30 cellular contexts compared by ENCODE assay signal in genomic region chr3:187926620-187927019, GRCh38.
DNase-seq lines count a peak whose midpoint lies in the region; ATAC-seq and TF ChIP-seq lines count a peak whose summit lies in the region.
"Had no signal": no experiment of that assay in that cellular context is flagged by ENCODE, and none has a peak within 500 bp of the region (broad histone marks: within the 10 kb centered on the region; RNA-seq: fewer than 3 reads in every experiment).

No MANE protein-coding gene starts in this region.

- H3K4me3 ChIP-seq in CD8-positive, alpha-beta memory T cell (ENCODE audit: low read length): no peak overlapping the region
- no peak overlapping the region for H3K4me3 ChIP-seq in testis
- H3K4me3 ChIP-seq: cardiac muscle cell, GM23248, ovary, spleen, tibial artery had no signal

- TF ChIP-seq CTCF in testis (IDR thresholded peaks at IDR 0.05): no peak

- POLR2A ChIA-PET in CD8-positive, alpha-beta memory T cell (lab: Charles Lee): interaction anchor here (0.9 kb wide), 1 partner anchor 8 kb away, joined by 3 read pairs; no protein-coding TSS in a partner anchor

- peaks cover 26% of the 10 kb centered on the region for H3K9me3 Mint-ChIP-seq in T-helper 1 cell treated with Interleukin-12 subunit alpha and Interleukin-12 subunit beta and Interleukin-4 antibody, amounts not matched to agents 30 μg/mL and 1 μg/mL, for 36 hours
- peaks cover 0 to 13% (median 11%) of the 10 kb centered on the region in 5 donors for H3K9me3 Mint-ChIP-seq in CD8-positive, alpha-beta memory T cell
- no peaks in the 10 kb centered on the region for H3K9me3 Mint-ChIP-seq in effector memory CD8-positive, alpha-beta T cell

- intact Hi-C loops in testis (cut with DNase I; ENCODE audit: low total_unique reads): no loop called here

- TF ChIP-seq POLR2A in testis (IDR thresholded peaks at IDR 0.05): no peak

- H3K4me3 Mint-ChIP-seq in T-helper 1 cell treated with Interleukin-12 subunit alpha and Interleukin-12 subunit beta and Interleukin-4 antibody, amounts not matched to agents 30 μg/mL and 1 μg/mL, for 36 hours: no peak overlapping the region
- peak overlapping the region in 4 of 7 donors; percentile 5 to 50 (median 30) for H3K4me3 Mint-ChIP-seq in CD8-positive, alpha-beta memory T cell
- no peak overlapping the region for H3K4me3 Mint-ChIP-seq in T-helper 17 cell
- no peak overlapping the region for H3K4me3 Mint-ChIP-seq in effector memory CD8-positive, alpha-beta T cell
- H3K4me3 Mint-ChIP-seq: activated naive CD4-positive, alpha-beta T cell treated with anti-CD3 and anti-CD28 coated beads for 36 hours; CD4-positive, alpha-beta T cell; HFFc6; mesothelial cell of epicardium; nephron had no signal

- H3K4me1 ChIP-seq in CD8-positive, alpha-beta memory T cell (ENCODE audit: insufficient read depth, low read length): peaks cover 8% of the 10 kb centered on the region
- no peaks in the 10 kb centered on the region for H3K4me1 ChIP-seq in testis
- H3K4me1 ChIP-seq: tibial artery had no signal

- no peak for DNase-seq in T-helper 1 cell
- DNase-seq in CD8-positive, alpha-beta memory T cell: no peak
- DNase-seq in T-helper 17 cell: no peak
- DNase-seq in effector memory CD8-positive, alpha-beta T cell: no peak
- DNase-seq in NCI-H226: no peak
- no peak for DNase-seq in NCI-H82 (lab: John Stamatoyannopoulos, UW)
- no peak for DNase-seq in testis
- DNase-seq: activated CD4-positive, alpha-beta T cell treated with anti-CD3 and anti-CD28 coated beads for 48 hours; activated naive CD4-positive, alpha-beta T cell treated with anti-CD3 and anti-CD28 coated beads for 36 hours; anterior cingulate cortex; CD4-positive, alpha-beta T cell; cortex of kidney; GM23248; HFFc6; MV-4-11; NCI-H510A; NK-92 treated with Interleukin-12 subunit alpha and Interleukin-12 subunit beta, amount 100 ng/mL, for 24 hours; ovary; SIG-M5; spleen; stimulated activated CD4-positive, alpha-beta T cell treated with anti-CD3 and anti-CD28 coated beads, Interleukin-4, amount 100 ng/mL, for 24 hours; T-cell; tibial artery had no signal

- H3K4me1 Mint-ChIP-seq in T-helper 1 cell treated with Interleukin-12 subunit alpha and Interleukin-12 subunit beta and Interleukin-4 antibody, amounts not matched to agents 30 μg/mL and 1 μg/mL, for 36 hours (ENCODE audit: low read depth): peaks cover 41% of the 10 kb centered on the region
- H3K4me1 Mint-ChIP-seq in CD8-positive, alpha-beta memory T cell: peaks cover 32 to 53% (median 52%) of the 10 kb centered on the region in 3 donors
- peaks cover 31% of the 10 kb centered on the region for H3K4me1 Mint-ChIP-seq in T-helper 17 cell
- H3K4me1 Mint-ChIP-seq in effector memory CD8-positive, alpha-beta T cell (ENCODE audit: low read depth in 2 of 2): peaks cover 15 to 31% of the 10 kb centered on the region in 2 donors

- H3K27me3 ChIP-seq in CD8-positive, alpha-beta memory T cell (ENCODE audit: insufficient read depth, low read length, poor library complexity, severe bottlenecking): no peaks in the 10 kb centered on the region
- no peaks in the 10 kb centered on the region for H3K27me3 ChIP-seq in testis
- H3K27me3 ChIP-seq: cardiac muscle cell, ovary, spleen, tibial artery had no signal

- peaks cover 19% of the 10 kb centered on the region for H3K36me3 Mint-ChIP-seq in T-helper 1 cell treated with Interleukin-12 subunit alpha and Interleukin-12 subunit beta and Interleukin-4 antibody, amounts not matched to agents 30 μg/mL and 1 μg/mL, for 36 hours (ENCODE audit: low read depth)
- H3K36me3 Mint-ChIP-seq in CD8-positive, alpha-beta memory T cell: peaks cover 0 to 19% (median 0%) of the 10 kb centered on the region in 3 donors
- no peaks in the 10 kb centered on the region for H3K36me3 Mint-ChIP-seq in T-helper 17 cell (ENCODE audit: low read depth)
- no peaks in the 10 kb centered on the region for H3K36me3 Mint-ChIP-seq in effector memory CD8-positive, alpha-beta T cell (ENCODE audit: insufficient read depth)

- no peak overlapping the region for H3K27ac ChIP-seq in CD8-positive, alpha-beta memory T cell (ENCODE audit: low read depth, low read length)
- no peak overlapping the region for H3K27ac ChIP-seq in testis
- H3K27ac ChIP-seq: 22Rv1, cardiac muscle cell, GM23248, KMS-11, ovary, spleen, tibial artery had no signal

- no peaks in the 10 kb centered on the region for H3K9me3 ChIP-seq in CD8-positive, alpha-beta memory T cell (ENCODE audit: low read length)
- H3K9me3 ChIP-seq in T-helper 17 cell (ENCODE audit: control insufficient read depth, low read length, poor library complexity, severe bottlenecking) (no peaks in the 10 kb centered on the region), testis (no peaks in the 10 kb centered on the region)
- H3K9me3 ChIP-seq: ovary had no signal

- H3K27me3 Mint-ChIP-seq in T-helper 1 cell treated with Interleukin-12 subunit alpha and Interleukin-12 subunit beta and Interleukin-4 antibody, amounts not matched to agents 30 μg/mL and 1 μg/mL, for 36 hours (ENCODE audit: low read depth): peaks cover 3% of the 10 kb centered on the region
- peaks cover 0 to 2% of the 10 kb centered on the region in 2 donors for H3K27me3 Mint-ChIP-seq in CD8-positive, alpha-beta memory T cell
- H3K27me3 Mint-ChIP-seq in T-helper 17 cell: peaks cover 1% of the 10 kb centered on the region
- H3K27me3 Mint-ChIP-seq in effector memory CD8-positive, alpha-beta T cell: no peaks in the 10 kb centered on the region
- H3K27me3 Mint-ChIP-seq: CD4-positive, alpha-beta T cell; T-cell had no signal

- 85 to 87% methylated on average over 3 of the region's 3 CpGs for WGBS in testis, 2 donors

- no peak for ATAC-seq in T-helper 17 cell
- no peak for ATAC-seq in effector memory CD8-positive, alpha-beta T cell (replicated peaks)
- ATAC-seq: Panc1 had no signal

- CTCF ChIA-PET in CD8-positive, alpha-beta memory T cell (lab: Charles Lee): interaction anchor here (1.4 to 2.0 kb wide), 2 partner anchors 14 to 186 kb away, joined by 4 to 5 read pairs; no protein-coding TSS in a partner anchor

- H3K27ac Mint-ChIP-seq in T-helper 1 cell treated with Interleukin-12 subunit alpha and Interleukin-12 subunit beta and Interleukin-4 antibody, amounts not matched to agents 30 μg/mL and 1 μg/mL, for 36 hours: peak overlapping the region; percentile 29
- peak overlapping the region in 5 of 8 donors; percentile 17 to 57 (median 35) for H3K27ac Mint-ChIP-seq in CD8-positive, alpha-beta memory T cell
- H3K27ac Mint-ChIP-seq in T-helper 17 cell: peak overlapping the region; percentile 61
- peak overlapping the region; percentile 19 to 65 for H3K27ac Mint-ChIP-seq in effector memory CD8-positive, alpha-beta T cell
- H3K27ac Mint-ChIP-seq: activated naive CD4-positive, alpha-beta T cell treated with anti-CD3 and anti-CD28 coated beads for 36 hours; CD4-positive, alpha-beta T cell; HFFc6; mesothelial cell of epicardium; nephron had no signal

- no peaks in the 10 kb centered on the region for H3K36me3 ChIP-seq in CD8-positive, alpha-beta memory T cell (ENCODE audit: insufficient read depth, low read length)
- no peaks in the 10 kb centered on the region for H3K36me3 ChIP-seq in testis (ENCODE audit: low read depth, missing control alignments)
- H3K36me3 ChIP-seq: cardiac muscle cell, ovary, spleen, tibial artery had no signal

Comparison
In these comparisons a context has a peak if more than half of its experiments do, and no peak if none do; other contexts are left out.
1. H3K4me3 Mint-ChIP-seq: peak in CD8-positive, alpha-beta memory T cell (4 of 7); none in T-helper 1 cell treated with Interleukin-12 subunit alpha and Interleukin-12 subunit beta and Interleukin-4 antibody, amounts not matched to agents 30 μg/mL and 1 μg/mL, for 36 hours (single experiment), T-helper 17 cell (single experiment) and effector memory CD8-positive, alpha-beta T cell (0 of 2).
2. Peak in every context shown above with its lines, with median percentiles within 50 percentile points of each other: H3K27ac Mint-ChIP-seq.